Comparison of ENCODE assay signal across 14 cellular contexts in the genomic region with DNA sequence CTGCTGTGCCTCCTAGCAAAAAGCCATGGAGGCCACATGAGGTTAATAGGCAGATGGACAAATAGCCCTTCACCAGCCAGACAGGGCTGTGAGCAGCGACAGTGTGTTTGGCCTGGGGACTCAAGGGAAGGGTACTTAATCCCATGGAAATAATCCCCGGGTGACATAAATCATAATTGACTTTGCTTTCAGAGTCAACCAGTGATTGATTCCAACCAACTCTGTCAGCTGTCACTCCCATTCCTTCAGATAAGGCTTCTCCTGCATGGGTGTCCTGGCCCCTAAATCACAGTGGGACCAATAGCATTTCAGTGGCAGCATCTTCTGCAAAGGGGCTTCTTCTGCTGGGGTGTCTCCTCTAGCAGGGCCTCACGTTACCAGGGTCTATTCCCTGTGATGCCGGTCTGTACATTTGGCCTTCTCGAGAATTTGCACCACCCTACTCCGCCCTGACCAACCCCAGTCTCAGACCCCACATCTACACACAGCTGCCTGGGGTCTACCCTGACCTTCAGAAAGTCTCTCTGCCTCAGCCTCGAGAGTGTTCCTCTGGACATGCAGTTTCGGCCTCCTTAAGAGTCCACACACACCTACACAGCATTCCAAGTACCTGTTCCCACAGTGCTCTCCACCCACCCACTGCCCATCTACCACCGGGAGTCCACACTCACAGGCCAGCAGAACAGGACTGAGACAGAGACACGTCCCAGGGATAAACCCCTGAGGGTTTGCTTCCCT. TPM values are rescaled to one million over a fixed set of nuclear protein-coding genes. Genes with fewer than 3 reads are reported as not detected.
DNase-seq lines count a peak whose midpoint lies in the region; ATAC-seq and TF ChIP-seq lines count a peak whose summit lies in the region.
"Had no signal": no experiment of that assay in that cellular context is flagged by ENCODE, and none has a peak within 500 bp of the region (broad histone marks: within the 10 kb centered on the region; RNA-seq: fewer than 3 reads in every experiment).

No MANE protein-coding gene starts in this region.

- H2BK120ac ChIP-seq in mesenchymal stem cell (ENCODE audit: low read depth, low read length) = no peak overlapping the region

- H3K27ac Mint-ChIP-seq in activated CD8-positive, alpha-beta T cell treated with anti-CD3 and anti-CD28 coated beads for 36 hours = peak overlapping the region; percentile 52
- H3K27ac Mint-ChIP-seq in activated CD8-positive, alpha-beta T cell treated with anti-CD3 and anti-CD28 coated beads, Interleukin-2, amount 10 ng/mL, durations not matched to agents 7 days and 5 days = no peak overlapping the region
- peak overlapping the region; percentile 73 for H3K27ac Mint-ChIP-seq in MCF 10A (ENCODE audit: low read depth, unreplicated experiment)
- no peak overlapping the region for H3K27ac Mint-ChIP-seq in activated CD4-positive, alpha-beta T cell treated with anti-CD3 and anti-CD28 coated beads, Interleukin-2, amount 10 ng/mL, durations not matched to agents 7 days and 5 days
- H3K27ac Mint-ChIP-seq: activated B cell treated with CpG ODN at 0.5 μM for 24 hours had no signal

- no peak overlapping the region for H2AFZ ChIP-seq in mesenchymal stem cell (ENCODE audit: low read depth, low read length)

- intact Hi-C loops in activated CD8-positive, alpha-beta T cell treated with anti-CD3 and anti-CD28 coated beads for 36 hours (cut with micrococcal nuclease) = no loop called here
- intact Hi-C loops in MCF 10A (cut with micrococcal nuclease) = no loop called here
- intact Hi-C loops in testis (cut with DNase I; ENCODE audit: low total_unique reads) = loop anchor here (10.0 kb wide), 1 partner anchor 122 kb away; a partner anchor contains a TSS

- no peak overlapping the region for H3K23ac ChIP-seq in mesenchymal stem cell (ENCODE audit: low read length in 2 of 2)

- H3K79me1 ChIP-seq in mesenchymal stem cell (replicated peaks; ENCODE audit: low read length, poor library complexity, severe bottlenecking) = peaks cover 35% of the 10 kb centered on the region

- no peak overlapping the region for H2AK5ac ChIP-seq in mesenchymal stem cell (ENCODE audit: low read length, severe bottlenecking)

- no peak overlapping the region for H3K18ac ChIP-seq in mesenchymal stem cell (ENCODE audit: low read depth in 1 of 2, low read length in 2 of 2)

- POLR2A ChIA-PET in activated CD8-positive, alpha-beta T cell treated with anti-CD3 and anti-CD28 coated beads for 36 hours (lab: Charles Lee) = interaction anchor here (1.5 kb wide), 1 partner anchor 123 kb away, joined by 4 read pairs; no protein-coding TSS in a partner anchor
- POLR2A ChIA-PET in activated CD8-positive, alpha-beta T cell treated with anti-CD3 and anti-CD28 coated beads, Interleukin-2, amount 10 ng/mL, durations not matched to agents 7 days and 5 days (lab: Charles Lee) = no interaction called here
- POLR2A ChIA-PET in MCF 10A (lab: Yijun Ruan, JAX) = interaction anchor here (0.6 to 11.3 kb wide), 12 partner anchors 9 to 1409 kb away, joined by 3 to 110 read pairs (median 4); a partner anchor contains a TSS
- POLR2A ChIA-PET in activated CD4-positive, alpha-beta T cell treated with anti-CD3 and anti-CD28 coated beads, Interleukin-2, amount 10 ng/mL, durations not matched to agents 7 days and 5 days (lab: Charles Lee) = no interaction called here

- peaks cover 32% of the 10 kb centered on the region for H3K4me1 ChIP-seq in mesenchymal stem cell (ENCODE audit: control insufficient read depth, insufficient read depth, low read depth, low read length)
- H3K4me1 ChIP-seq in testis = peaks cover 34% of the 10 kb centered on the region

- H3K27ac ChIP-seq in mesenchymal stem cell (ENCODE audit: low read length, poor library complexity, severe bottlenecking) (no peak overlapping the region), testis (peak overlapping the region; percentile 21 to 36)
- H3K27ac ChIP-seq: right lobe of liver had no signal

- peaks cover 42% of the 10 kb centered on the region for H3K4me1 Mint-ChIP-seq in activated CD8-positive, alpha-beta T cell treated with anti-CD3 and anti-CD28 coated beads for 36 hours (ENCODE audit: low read depth)
- H3K4me1 Mint-ChIP-seq in activated CD8-positive, alpha-beta T cell treated with anti-CD3 and anti-CD28 coated beads, Interleukin-2, amount 10 ng/mL, durations not matched to agents 7 days and 5 days (ENCODE audit: low read depth) = peaks cover 29% of the 10 kb centered on the region
- H3K4me1 Mint-ChIP-seq in MCF 10A (ENCODE audit: insufficient read depth, unreplicated experiment) = peaks cover 66% of the 10 kb centered on the region
- peaks cover 33% of the 10 kb centered on the region for H3K4me1 Mint-ChIP-seq in activated CD4-positive, alpha-beta T cell treated with anti-CD3 and anti-CD28 coated beads, Interleukin-2, amount 10 ng/mL, durations not matched to agents 7 days and 5 days

- no peak overlapping the region for H3K4me2 ChIP-seq in mesenchymal stem cell (ENCODE audit: low read length, poor library complexity, severe bottlenecking)

- H3K4me3 Mint-ChIP-seq in activated CD8-positive, alpha-beta T cell treated with anti-CD3 and anti-CD28 coated beads for 36 hours = no peak overlapping the region
- H3K4me3 Mint-ChIP-seq in activated CD8-positive, alpha-beta T cell treated with anti-CD3 and anti-CD28 coated beads, Interleukin-2, amount 10 ng/mL, durations not matched to agents 7 days and 5 days = no peak overlapping the region
- H3K4me3 Mint-ChIP-seq in MCF 10A (ENCODE audit: unreplicated experiment) = peak overlapping the region; percentile 83
- no peak overlapping the region for H3K4me3 Mint-ChIP-seq in activated CD4-positive, alpha-beta T cell treated with anti-CD3 and anti-CD28 coated beads, Interleukin-2, amount 10 ng/mL, durations not matched to agents 7 days and 5 days
- H3K4me3 Mint-ChIP-seq: activated B cell treated with CpG ODN at 0.5 μM for 24 hours had no signal

- CTCF ChIA-PET in activated CD8-positive, alpha-beta T cell treated with anti-CD3 and anti-CD28 coated beads for 36 hours (lab: Charles Lee) = no interaction called here
- CTCF ChIA-PET in activated CD8-positive, alpha-beta T cell treated with anti-CD3 and anti-CD28 coated beads, Interleukin-2, amount 10 ng/mL, durations not matched to agents 7 days and 5 days (lab: Charles Lee) = interaction anchor here (0.6 to 1.1 kb wide), 2 partner anchors 35 to 130 kb away, joined by 3 read pairs; no protein-coding TSS in a partner anchor
- CTCF ChIA-PET in MCF 10A (lab: Yijun Ruan, JAX) = interaction anchor here (0.6 to 6.3 kb wide), 13 partner anchors 11 to 685 kb away, joined by 3 to 83 read pairs (median 4); a partner anchor contains a TSS
- CTCF ChIA-PET in activated CD4-positive, alpha-beta T cell treated with anti-CD3 and anti-CD28 coated beads, Interleukin-2, amount 10 ng/mL, durations not matched to agents 7 days and 5 days (lab: Charles Lee) = interaction anchor here (0.5 kb wide), 1 partner anchor 57 kb away, joined by 4 read pairs; no protein-coding TSS in a partner anchor

- no peak overlapping the region for H4K91ac ChIP-seq in mesenchymal stem cell (ENCODE audit: low read length)

- peak overlapping the region in 1 of 2 experiments; percentile 40 for H3K4ac ChIP-seq in mesenchymal stem cell (ENCODE audit: low read depth in 1 of 2, low read length in 2 of 2)

- no peak for ATAC-seq in activated CD8-positive, alpha-beta T cell treated with anti-CD3 and anti-CD28 coated beads for 36 hours
- ATAC-seq in activated CD8-positive, alpha-beta T cell treated with anti-CD3 and anti-CD28 coated beads, Interleukin-2, amount 10 ng/mL, durations not matched to agents 7 days and 5 days = no peak
- ATAC-seq in GM19395 (IDR thresholded peaks at IDR 0.05; ENCODE audit: unreplicated experiment) = no peak
- ATAC-seq: right lobe of liver had no signal

- TF ChIP-seq CTCF in activated CD8-positive, alpha-beta T cell treated with anti-CD3 and anti-CD28 coated beads for 36 hours (IDR thresholded peaks at IDR 0.05) = no peak
- TF ChIP-seq CTCF in MCF 10A (IDR thresholded peaks at IDR 0.05; ENCODE audit: unreplicated experiment) (no peak), testis (IDR thresholded peaks at IDR 0.05) (no peak)

- peaks cover 7% of the 10 kb centered on the region for H3K36me3 Mint-ChIP-seq in activated CD8-positive, alpha-beta T cell treated with anti-CD3 and anti-CD28 coated beads for 36 hours (ENCODE audit: low read depth)
- H3K36me3 Mint-ChIP-seq in activated CD8-positive, alpha-beta T cell treated with anti-CD3 and anti-CD28 coated beads, Interleukin-2, amount 10 ng/mL, durations not matched to agents 7 days and 5 days (ENCODE audit: low read depth) = peaks cover 6% of the 10 kb centered on the region
- peaks cover 41% of the 10 kb centered on the region for H3K36me3 Mint-ChIP-seq in MCF 10A (ENCODE audit: insufficient read depth, unreplicated experiment)
- H3K36me3 Mint-ChIP-seq in activated CD4-positive, alpha-beta T cell treated with anti-CD3 and anti-CD28 coated beads, Interleukin-2, amount 10 ng/mL, durations not matched to agents 7 days and 5 days (ENCODE audit: low read depth) = peaks cover 5% of the 10 kb centered on the region

- no peak overlapping the region for H2BK5ac ChIP-seq in mesenchymal stem cell (ENCODE audit: low read depth, low read length, poor library complexity, severe bottlenecking)

- DNase-seq in activated CD8-positive, alpha-beta T cell treated with anti-CD3 and anti-CD28 coated beads for 36 hours = no peak
- DNase-seq in activated CD8-positive, alpha-beta T cell treated with anti-CD3 and anti-CD28 coated beads, Interleukin-2, amount 10 ng/mL, durations not matched to agents 7 days and 5 days = no peak
- DNase-seq in MCF 10A (ENCODE audit: unreplicated experiment) = no peak
- DNase-seq in mesenchymal stem cell = no peak
- no peak for DNase-seq in testis
- no peak for DNase-seq in NCI-H2081 treated with DMSO at 0.1 percent for 48 hours (lab: John Stamatoyannopoulos, UW)
- DNase-seq in activated CD4-positive, alpha-beta T cell treated with anti-CD3 and anti-CD28 coated beads, Interleukin-2, amount 10 ng/mL, durations not matched to agents 7 days and 5 days = no peak
- DNase-seq: activated B cell treated with CpG ODN at 0.5 μM for 24 hours, activated T-cell treated with anti-CD3 and anti-CD28 coated beads for 4 hours, NCI-H2081, right lobe of liver had no signal

- TF ChIP-seq POLR2A in testis (IDR thresholded peaks at IDR 0.05) = no peak

- no peak overlapping the region for H3K14ac ChIP-seq in mesenchymal stem cell (ENCODE audit: low read length in 2 of 2)

- no peaks in the 10 kb centered on the region for H3K9me3 Mint-ChIP-seq in activated CD8-positive, alpha-beta T cell treated with anti-CD3 and anti-CD28 coated beads for 36 hours
- no peaks in the 10 kb centered on the region for H3K9me3 Mint-ChIP-seq in activated CD8-positive, alpha-beta T cell treated with anti-CD3 and anti-CD28 coated beads, Interleukin-2, amount 10 ng/mL, durations not matched to agents 7 days and 5 days (ENCODE audit: insufficient read depth)
- no peaks in the 10 kb centered on the region for H3K9me3 Mint-ChIP-seq in MCF 10A (ENCODE audit: unreplicated experiment)
- no peaks in the 10 kb centered on the region for H3K9me3 Mint-ChIP-seq in activated CD4-positive, alpha-beta T cell treated with anti-CD3 and anti-CD28 coated beads, Interleukin-2, amount 10 ng/mL, durations not matched to agents 7 days and 5 days
- H3K9me3 Mint-ChIP-seq: activated B cell treated with CpG ODN at 0.5 μM for 24 hours had no signal

- no peak overlapping the region for H2BK12ac ChIP-seq in mesenchymal stem cell (ENCODE audit: low read length in 2 of 2)

- no peaks in the 10 kb centered on the region for H3K9me3 ChIP-seq in mesenchymal stem cell (ENCODE audit: control insufficient read depth, low read length)
- H3K9me3 ChIP-seq in testis = no peaks in the 10 kb centered on the region
- H3K9me3 ChIP-seq: breast epithelium, right lobe of liver had no signal

- no peak overlapping the region for H4K8ac ChIP-seq in mesenchymal stem cell (ENCODE audit: low read length)

- BruUV-seq in MCF 10A (replicated peaks; lab: Mats Ljungman, UMichigan) = no TSS peak

- H3K9ac ChIP-seq in mesenchymal stem cell (ENCODE audit: low read length) = peak overlapping the region; percentile 2

- peak overlapping the region in 1 of 2 experiments; percentile 5 for H3K4me3 ChIP-seq in mesenchymal stem cell (ENCODE audit: insufficient read depth in 1 of 2, low read depth in 1 of 2, low read length in 2 of 2)
- H3K4me3 ChIP-seq in testis = no peak overlapping the region
- H3K4me3 ChIP-seq: right lobe of liver had no signal

- H2BK15ac ChIP-seq in mesenchymal stem cell (ENCODE audit: low read depth, poor library complexity, severe bottlenecking) = no peak overlapping the region

- no peaks in the 10 kb centered on the region for H3K27me3 Mint-ChIP-seq in activated CD8-positive, alpha-beta T cell treated with anti-CD3 and anti-CD28 coated beads for 36 hours
- no peaks in the 10 kb centered on the region for H3K27me3 Mint-ChIP-seq in activated CD8-positive, alpha-beta T cell treated with anti-CD3 and anti-CD28 coated beads, Interleukin-2, amount 10 ng/mL, durations not matched to agents 7 days and 5 days (ENCODE audit: low read depth)
- no peaks in the 10 kb centered on the region for H3K27me3 Mint-ChIP-seq in MCF 10A (ENCODE audit: insufficient read depth, unreplicated experiment)
- H3K27me3 Mint-ChIP-seq in activated CD4-positive, alpha-beta T cell treated with anti-CD3 and anti-CD28 coated beads, Interleukin-2, amount 10 ng/mL, durations not matched to agents 7 days and 5 days = no peaks in the 10 kb centered on the region
- H3K27me3 Mint-ChIP-seq: activated B cell treated with CpG ODN at 0.5 μM for 24 hours had no signal

- H3K36me3 ChIP-seq in mesenchymal stem cell (ENCODE audit: control insufficient read depth in 1 of 2, insufficient read depth in 2 of 2, low read depth in 1 of 2, low read length in 2 of 2) (peaks cover 10 to 15% of the 10 kb centered on the region in 2 experiments), testis (ENCODE audit: low read depth, missing control alignments) (no peaks in the 10 kb centered on the region)
- H3K36me3 ChIP-seq: breast epithelium had no signal

- 94% methylated on average over 10 of the region's 10 CpGs for WGBS in mesenchymal stem cell
- WGBS in testis, 2 donors = 72 to 80% methylated on average over 10 of the region's 10 CpGs

- no peaks in the 10 kb centered on the region for H3K27me3 ChIP-seq in mesenchymal stem cell (ENCODE audit: control insufficient read depth in 1 of 2, insufficient read depth in 1 of 2, low read length in 2 of 2)
- H3K27me3 ChIP-seq in testis = no peaks in the 10 kb centered on the region
- H3K27me3 ChIP-seq: breast epithelium, right lobe of liver had no signal

RNA-seq across cellular contexts. Expression of a gene that starts 3.7 kb away (rescaled TPM):
- total RNA-seq in activated CD8-positive, alpha-beta T cell treated with anti-CD3 and anti-CD28 coated beads for 36 hours = 10 to 100 TPM; 48.2 to 48.6 TPM
- total RNA-seq in activated CD8-positive, alpha-beta T cell treated with anti-CD3 and anti-CD28 coated beads, Interleukin-2, amount 10 ng/mL, durations not matched to agents 7 days and 5 days = 10 to 100 TPM; 65.4 to 67.7 TPM
- 333 and 339 TPM in 2 replicates for total RNA-seq in MCF 10A (2022)
- 85.7 TPM for polyA plus RNA-seq in mesenchymal stem cell (2013, experiment 1 of 2)
- polyA plus RNA-seq in mesenchymal stem cell (2013, experiment 2 of 2) = 88.1 TPM
- total RNA-seq in testis = 100 to 1,000 TPM; 103 to 107 TPM
- polyA plus RNA-seq in testis (ENCODE audit: insufficient read depth, low read depth, low replicate concordance) = 60.8 TPM
- 10 to 100 TPM; 53.8 to 65.8 TPM for total RNA-seq in activated CD4-positive, alpha-beta T cell treated with anti-CD3 and anti-CD28 coated beads, Interleukin-2, amount 10 ng/mL, durations not matched to agents 7 days and 5 days

RNA-seq across cellular contexts. Expression of a gene that starts 24.1 kb away (rescaled TPM):
- total RNA-seq in activated CD8-positive, alpha-beta T cell treated with anti-CD3 and anti-CD28 coated beads for 36 hours = 100 to 1,000 TPM; 118 to 120 TPM
- 100 to 1,000 TPM; 129 to 142 TPM for total RNA-seq in activated CD8-positive, alpha-beta T cell treated with anti-CD3 and anti-CD28 coated beads, Interleukin-2, amount 10 ng/mL, durations not matched to agents 7 days and 5 days
- 167 and 196 TPM in 2 replicates for total RNA-seq in MCF 10A (2022)
- 225 TPM for polyA plus RNA-seq in mesenchymal stem cell (2013, experiment 1 of 2)
- polyA plus RNA-seq in mesenchymal stem cell (2013, experiment 2 of 2) = 222 TPM
- total RNA-seq in testis = 100 to 1,000 TPM; 129 to 184 TPM
- 128 TPM for polyA plus RNA-seq in testis (ENCODE audit: insufficient read depth, low read depth, low replicate concordance)
- 100 to 1,000 TPM; 143 to 150 TPM for total RNA-seq in activated CD4-positive, alpha-beta T cell treated with anti-CD3 and anti-CD28 coated beads, Interleukin-2, amount 10 ng/mL, durations not matched to agents 7 days and 5 days

RNA-seq across cellular contexts. Expression of a gene that starts 24.3 kb away (rescaled TPM):
- 10 to 100 TPM; 71.8 to 75.1 TPM for total RNA-seq in activated CD8-positive, alpha-beta T cell treated with anti-CD3 and anti-CD28 coated beads for 36 hours
- total RNA-seq in activated CD8-positive, alpha-beta T cell treated with anti-CD3 and anti-CD28 coated beads, Interleukin-2, amount 10 ng/mL, durations not matched to agents 7 days and 5 days = 10 to 100 TPM; 44.5 to 46.3 TPM
- total RNA-seq in MCF 10A (2022) = 90.9 and 134 TPM in 2 replicates
- polyA plus RNA-seq in mesenchymal stem cell (2013, experiment 1 of 2) = 17.4 TPM
- polyA plus RNA-seq in mesenchymal stem cell (2013, experiment 2 of 2) = 18.6 TPM
- 10 to 100 TPM; 19.1 to 19.2 TPM for total RNA-seq in testis
- polyA plus RNA-seq in testis (ENCODE audit: insufficient read depth, low read depth, low replicate concordance) = 23.6 TPM
- total RNA-seq in activated CD4-positive, alpha-beta T cell treated with anti-CD3 and anti-CD28 coated beads, Interleukin-2, amount 10 ng/mL, durations not matched to agents 7 days and 5 days = 10 to 100 TPM; 29.1 to 34.0 TPM

RNA-seq across cellular contexts. Expression of a gene that starts 35.5 kb away (rescaled TPM):
- total RNA-seq in activated CD8-positive, alpha-beta T cell treated with anti-CD3 and anti-CD28 coated beads for 36 hours = 10 to 100 TPM; 32.6 to 33.0 TPM
- total RNA-seq in activated CD8-positive, alpha-beta T cell treated with anti-CD3 and anti-CD28 coated beads, Interleukin-2, amount 10 ng/mL, durations not matched to agents 7 days and 5 days = 10 to 100 TPM; 31.3 to 31.4 TPM
- total RNA-seq in MCF 10A (2022) (78.3 and 97.2 TPM in 2 replicates), testis (10 to 100 TPM; 53.9 to 57.6 TPM)
- 45.1 TPM for polyA plus RNA-seq in mesenchymal stem cell (2013, experiment 1 of 2)
- 44.4 TPM for polyA plus RNA-seq in mesenchymal stem cell (2013, experiment 2 of 2)
- 55.0 TPM for polyA plus RNA-seq in testis (ENCODE audit: insufficient read depth, low read depth, low replicate concordance)
- total RNA-seq in activated CD4-positive, alpha-beta T cell treated with anti-CD3 and anti-CD28 coated beads, Interleukin-2, amount 10 ng/mL, durations not matched to agents 7 days and 5 days = 10 to 100 TPM; 32.3 to 41.0 TPM

RNA-seq across cellular contexts. Expression of a gene that starts 47.4 kb away (rescaled TPM):
- total RNA-seq in activated CD8-positive, alpha-beta T cell treated with anti-CD3 and anti-CD28 coated beads for 36 hours = 10 to 100 TPM; 15.6 to 17.0 TPM
- 10 to 100 TPM in 1 of 2 experiments, 1 to 10 TPM in 1; 8.6 to 11.0 TPM for total RNA-seq in activated CD8-positive, alpha-beta T cell treated with anti-CD3 and anti-CD28 coated beads, Interleukin-2, amount 10 ng/mL, durations not matched to agents 7 days and 5 days
- 1.1 and 1.3 TPM in 2 replicates for total RNA-seq in MCF 10A (2022)
- polyA plus RNA-seq in mesenchymal stem cell (2013, experiment 1 of 2) = 4.8 TPM
- 4.6 TPM for polyA plus RNA-seq in mesenchymal stem cell (2013, experiment 2 of 2)
- total RNA-seq in testis = 1 to 10 TPM; 5.8 to 8.9 TPM
- polyA plus RNA-seq in testis (ENCODE audit: insufficient read depth, low read depth, low replicate concordance) = 8.3 TPM
- 1 to 10 TPM; 5.4 to 7.7 TPM for total RNA-seq in activated CD4-positive, alpha-beta T cell treated with anti-CD3 and anti-CD28 coated beads, Interleukin-2, amount 10 ng/mL, durations not matched to agents 7 days and 5 days
- total RNA-seq: A172 had no signal

Comparison
In these comparisons a context has a peak if more than half of its experiments do, and no peak if none do; other contexts are left out.
1. H3K27ac Mint-ChIP-seq: peak in activated CD8-positive, alpha-beta T cell treated with anti-CD3 and anti-CD28 coated beads for 36 hours (single experiment) and MCF 10A (single experiment); none in activated CD8-positive, alpha-beta T cell treated with anti-CD3 and anti-CD28 coated beads, Interleukin-2, amount 10 ng/mL, durations not matched to agents 7 days and 5 days (single experiment) and activated CD4-positive, alpha-beta T cell treated with anti-CD3 and anti-CD28 coated beads, Interleukin-2, amount 10 ng/mL, durations not matched to agents 7 days and 5 days (single experiment).
2. POLR2A ChIA-PET loops: an anchor here in activated CD8-positive, alpha-beta T cell treated with anti-CD3 and anti-CD28 coated beads for 36 hours (1.5 kb wide) and MCF 10A (0.6 to 11.3 kb wide); none called in activated CD8-positive, alpha-beta T cell treated with anti-CD3 and anti-CD28 coated beads, Interleukin-2, amount 10 ng/mL, durations not matched to agents 7 days and 5 days and activated CD4-positive, alpha-beta T cell treated with anti-CD3 and anti-CD28 coated beads, Interleukin-2, amount 10 ng/mL, durations not matched to agents 7 days and 5 days.